ENCODE assay signal across 22 cellular contexts in the genomic region with DNA sequence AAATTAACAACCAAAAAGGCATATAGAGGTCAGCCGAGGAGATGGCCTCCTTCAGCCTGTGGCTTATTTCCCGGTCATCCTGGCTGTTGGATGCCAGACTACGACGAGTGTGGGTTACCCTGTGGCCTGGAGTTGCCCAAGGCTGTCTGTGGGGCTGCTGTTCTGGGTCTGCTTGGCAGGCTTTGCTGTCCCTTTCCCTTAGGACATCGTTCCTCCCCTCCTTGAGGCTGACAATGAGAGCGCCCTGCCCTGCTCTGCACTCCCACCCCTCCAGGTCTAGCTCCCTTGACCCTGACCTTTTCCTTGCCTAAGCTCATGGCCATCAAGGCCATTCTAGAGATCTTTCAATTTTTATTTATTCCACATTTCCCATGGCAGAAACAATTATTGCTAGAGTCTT. TPM values are rescaled to one million over a fixed set of nuclear protein-coding genes. Genes with fewer than 3 reads are reported as not detected.
DNase-seq lines count a peak whose midpoint lies in the region; ATAC-seq and TF ChIP-seq lines count a peak whose summit lies in the region.
"Had no signal": no experiment of that assay in that cellular context is flagged by ENCODE, and none has a peak within 500 bp of the region (broad histone marks: within the 10 kb centered on the region; RNA-seq: fewer than 3 reads in every experiment).

No MANE protein-coding gene starts in this region.

- no peak for TF ChIP-seq EP300 in sigmoid colon (IDR thresholded peaks at IDR 0.05)

- 93 to 95% methylated on average over 6 of the region's 6 CpGs for WGBS in sigmoid colon, 2 donors

- intact Hi-C loops in activated CD4-positive, alpha-beta T cell treated with anti-CD3 and anti-CD28 coated beads, Interleukin-2, amount 10 ng/mL, durations not matched to agents 24 days and 14 days (cut with micrococcal nuclease): no loop called here
- intact Hi-C loops in activated B cell treated with CpG ODN at 0.5 μM for 24 hours (cut with micrococcal nuclease) (no loop called here), sigmoid colon (cut with DNase I) (no loop called here)

- no peak for ATAC-seq in activated B cell treated with CpG ODN at 0.5 μM for 24 hours (ENCODE audit: low read depth)
- ATAC-seq: left colon, pancreas had no signal

- CTCF ChIA-PET in activated B cell treated with CpG ODN at 0.5 μM for 24 hours (lab: Charles Lee): no interaction called here

- POLR2A ChIA-PET in activated B cell treated with CpG ODN at 0.5 μM for 24 hours (lab: Charles Lee): interaction anchor here (1.3 kb wide), 1 partner anchor 12 kb away, joined by 3 read pairs; no protein-coding TSS in a partner anchor

- DNase-seq in activated CD4-positive, alpha-beta T cell treated with anti-CD3 and anti-CD28 coated beads, Interleukin-2, amount 10 ng/mL, durations not matched to agents 24 days and 14 days: no peak
- DNase-seq in activated CD4-positive, alpha-beta T cell treated with anti-CD3 and anti-CD28 coated beads for 48 hours: no peak
- no peak for DNase-seq in activated B cell treated with CpG ODN at 0.5 μM for 24 hours
- peak; percentile 45 for DNase-seq in coronary artery (ENCODE audit: low spot score)
- peak; percentile 41 for DNase-seq in sigmoid colon
- DNase-seq in HCEC 1CT: no peak
- no peak for DNase-seq in glomerular visceral epithelial cell (ENCODE audit: extremely low spot score)
- no peak for DNase-seq in DMS53 (lab: John Stamatoyannopoulos, UW)
- DNase-seq: cerebellar nuclear complex, KG1, left colon, NCI-H1048, NCI-H2107, NCI-H69, OCI-M1, small intestine had no signal

- peaks cover 0 to 26% (median 23%) of the 10 kb centered on the region in 4 donors for H3K4me1 ChIP-seq in sigmoid colon

- H3K27ac ChIP-seq in coronary artery (no peak overlapping the region), sigmoid colon (no peak overlapping the region)
- H3K27ac ChIP-seq: HL-60, pancreas, SK-N-MC, upper lobe of left lung had no signal

- no peaks in the 10 kb centered on the region for H3K36me3 ChIP-seq in sigmoid colon
- H3K36me3 ChIP-seq: pancreas had no signal

- TF ChIP-seq POLR2A in sigmoid colon (IDR thresholded peaks at IDR 0.05): no peak

- no peaks in the 10 kb centered on the region for H3K27me3 ChIP-seq in sigmoid colon
- H3K27me3 ChIP-seq: pancreas, upper lobe of left lung had no signal

- no peaks in the 10 kb centered on the region for H3K27me3 Mint-ChIP-seq in activated CD4-positive, alpha-beta T cell treated with anti-CD3 and anti-CD28 coated beads, Interleukin-2, amount 10 ng/mL, durations not matched to agents 24 days and 14 days
- no peaks in the 10 kb centered on the region for H3K27me3 Mint-ChIP-seq in activated B cell treated with CpG ODN at 0.5 μM for 24 hours

- peak overlapping the region; percentile 62 for H3K4me3 Mint-ChIP-seq in activated CD4-positive, alpha-beta T cell treated with anti-CD3 and anti-CD28 coated beads, Interleukin-2, amount 10 ng/mL, durations not matched to agents 24 days and 14 days
- peak overlapping the region; percentile 5 for H3K4me3 Mint-ChIP-seq in activated B cell treated with CpG ODN at 0.5 μM for 24 hours
- H3K4me3 Mint-ChIP-seq: CD14-positive monocyte had no signal

- TF ChIP-seq CTCF in activated B cell treated with CpG ODN at 0.5 μM for 24 hours (IDR thresholded peaks at IDR 0.05): no peak
- TF ChIP-seq CTCF in coronary artery (IDR thresholded peaks at IDR 0.05): no peak
- TF ChIP-seq CTCF in sigmoid colon (IDR thresholded peaks at IDR 0.05): no peak

- no peaks in the 10 kb centered on the region for H3K9me3 ChIP-seq in sigmoid colon
- H3K9me3 ChIP-seq: pancreas, upper lobe of left lung had no signal

- H3K4me1 Mint-ChIP-seq in activated CD4-positive, alpha-beta T cell treated with anti-CD3 and anti-CD28 coated beads, Interleukin-2, amount 10 ng/mL, durations not matched to agents 24 days and 14 days: peaks cover 46% of the 10 kb centered on the region
- peaks cover 26% of the 10 kb centered on the region for H3K4me1 Mint-ChIP-seq in activated B cell treated with CpG ODN at 0.5 μM for 24 hours

- H3K36me3 Mint-ChIP-seq in activated CD4-positive, alpha-beta T cell treated with anti-CD3 and anti-CD28 coated beads, Interleukin-2, amount 10 ng/mL, durations not matched to agents 24 days and 14 days (ENCODE audit: low read depth): peaks cover 21% of the 10 kb centered on the region
- H3K36me3 Mint-ChIP-seq in activated B cell treated with CpG ODN at 0.5 μM for 24 hours (ENCODE audit: low read depth): peaks cover 10% of the 10 kb centered on the region

- H3K9me3 Mint-ChIP-seq in activated CD4-positive, alpha-beta T cell treated with anti-CD3 and anti-CD28 coated beads, Interleukin-2, amount 10 ng/mL, durations not matched to agents 24 days and 14 days: no peaks in the 10 kb centered on the region
- H3K9me3 Mint-ChIP-seq in activated B cell treated with CpG ODN at 0.5 μM for 24 hours: no peaks in the 10 kb centered on the region
- H3K9me3 Mint-ChIP-seq: CD14-positive monocyte had no signal

- H3K4me3 ChIP-seq in coronary artery: no peak overlapping the region
- no peak overlapping the region for H3K4me3 ChIP-seq in sigmoid colon
- H3K4me3 ChIP-seq: pancreas, SK-N-MC, upper lobe of left lung had no signal

- H3K27ac Mint-ChIP-seq in activated CD4-positive, alpha-beta T cell treated with anti-CD3 and anti-CD28 coated beads, Interleukin-2, amount 10 ng/mL, durations not matched to agents 24 days and 14 days: peak overlapping the region; percentile 54
- H3K27ac Mint-ChIP-seq in activated B cell treated with CpG ODN at 0.5 μM for 24 hours: no peak overlapping the region

RNA-seq across cellular contexts. Expression of a gene that starts 1.9 kb away (rescaled TPM):
- total RNA-seq in activated CD4-positive, alpha-beta T cell treated with anti-CD3 and anti-CD28 coated beads, Interleukin-2, amount 10 ng/mL, durations not matched to agents 24 days and 14 days: 163 and 172 TPM in 2 replicates
- 66.6 and 67.3 TPM in 2 replicates for total RNA-seq in activated B cell treated with CpG ODN at 0.5 μM for 24 hours
- total RNA-seq in sigmoid colon: 10 to 100 TPM; 21.3 to 28.0 (median 24.8) TPM
- polyA plus RNA-seq in sigmoid colon: 10 to 100 TPM in 1 of 3 donors, 1 to 10 TPM in 2; 9.6 to 19.3 (median 9.7) TPM

RNA-seq across cellular contexts. Expression of a gene that starts 38.7 kb away (rescaled TPM):
- total RNA-seq in activated CD4-positive, alpha-beta T cell treated with anti-CD3 and anti-CD28 coated beads, Interleukin-2, amount 10 ng/mL, durations not matched to agents 24 days and 14 days: 27.0 and 27.5 TPM in 2 replicates
- total RNA-seq in activated B cell treated with CpG ODN at 0.5 μM for 24 hours: 7.1 and 10.2 TPM in 2 replicates
- total RNA-seq in sigmoid colon: 1 to 10 TPM; 3.6 to 7.5 (median 4.1) TPM
- 1 to 10 TPM; 2.3 to 7.3 (median 3.0) TPM for polyA plus RNA-seq in sigmoid colon
- total RNA-seq: Daoy had no signal

Comparison
In these comparisons a context has a peak if more than half of its experiments do, and no peak if none do; other contexts are left out.
1. DNase-seq: peak in coronary artery (single experiment) and sigmoid colon (single experiment); none in activated CD4-positive, alpha-beta T cell treated with anti-CD3 and anti-CD28 coated beads, Interleukin-2, amount 10 ng/mL, durations not matched to agents 24 days and 14 days (single experiment), activated CD4-positive, alpha-beta T cell treated with anti-CD3 and anti-CD28 coated beads for 48 hours (single experiment), activated B cell treated with CpG ODN at 0.5 μM for 24 hours (single experiment), HCEC 1CT (single experiment), glomerular visceral epithelial cell (single experiment) and DMS53 (single experiment).